ENCODE assay signal across 1 cellular context in genomic region chr7:70735313-70735712, GRCh38.
TF ChIP-seq lines count a peak whose summit lies in the region.

No MANE protein-coding gene starts in this region.

TF ChIP-seq in H1, 55 proteins besides CTCF, POLR2A, EP300 and RAD21:
- TF ChIP-seq EGR1 (IDR thresholded peaks at IDR 0.05; ENCODE audit: borderline replicate concordance, low read depth, low read length) (no peak), HDAC6 (IDR thresholded peaks at IDR 0.05; ENCODE audit: low read depth, low read length) (no peak), ATF2 (IDR thresholded peaks at IDR 0.05; ENCODE audit: low read length) (no peak), SIX5 (IDR thresholded peaks at IDR 0.05; ENCODE audit: low read depth, low read length) (no peak), CBX5 (IDR thresholded peaks at IDR 0.05; ENCODE audit: low read depth, low read length) (no peak), TEAD4 (IDR thresholded peaks at IDR 0.05; ENCODE audit: low read depth, low read length) (0 out of 2 replicates have a peak, but pooled peaks have one; percentile 18)
